Comparison of ENCODE assay signal across 7 cellular contexts in the genomic region with DNA sequence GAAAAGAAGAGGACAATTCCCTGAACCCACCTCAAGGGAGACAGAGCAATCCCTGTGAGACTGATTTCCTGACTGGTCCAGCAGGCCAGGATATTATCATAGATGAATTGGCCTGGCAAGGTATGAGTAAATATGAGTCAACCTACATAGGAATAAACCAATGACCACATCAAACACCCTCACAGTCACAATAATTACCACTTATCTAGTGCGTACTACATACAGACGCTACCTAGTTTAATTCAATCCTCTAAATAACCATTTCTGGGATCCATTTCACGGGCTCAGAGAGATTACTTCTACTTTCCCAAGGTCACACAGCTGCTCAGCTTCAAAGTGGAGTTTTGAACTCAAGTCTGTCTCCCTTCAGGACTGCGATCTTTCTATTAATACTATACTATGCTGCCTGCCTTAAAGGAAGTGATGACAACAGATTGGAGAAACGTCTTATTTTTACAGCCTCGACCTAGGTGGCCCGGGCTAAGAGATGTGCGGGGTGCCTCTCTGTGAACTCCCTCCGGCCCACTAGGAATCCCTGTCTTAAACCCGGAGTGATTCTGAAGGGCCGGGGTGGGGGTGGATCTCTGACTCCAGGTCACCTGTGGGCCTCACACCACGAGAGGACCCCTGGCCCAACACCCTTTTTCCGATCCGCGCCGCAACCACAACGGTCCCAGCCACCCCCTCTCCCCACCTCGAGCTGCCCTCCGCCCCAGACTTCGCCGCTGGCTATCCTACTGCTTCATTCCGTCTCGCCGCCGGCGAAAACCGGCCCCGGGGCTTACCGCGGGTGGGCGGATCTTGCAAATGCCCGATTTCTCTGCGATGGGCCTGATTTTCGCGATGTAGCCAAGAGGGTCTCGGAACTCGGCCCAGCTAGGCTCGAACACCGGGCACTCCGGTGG. TPM values are rescaled to one million over a fixed set of nuclear protein-coding genes. Genes with fewer than 3 reads are reported as not detected.
DNase-seq lines count a peak whose midpoint lies in the region; ATAC-seq and TF ChIP-seq lines count a peak whose summit lies in the region.

No MANE protein-coding gene starts in this region.

- 3% methylated on average over 37 of the region's 40 CpGs for WGBS in HUES64
- WGBS in ovary, 3 donors: 0 to 1% (median 0%) methylated on average over 35 to 40 of the region's 40 CpGs

- DNase-seq in activated effector memory CD4-positive, alpha-beta T cell treated with Interleukin-2 at 50 U/mL for 16 hours: peak; percentile 3
- peak; percentile 33 to 60 for DNase-seq in foreskin fibroblast
- peak in 1 of 5 donors; percentile 32 for DNase-seq in ovary
- no peak for DNase-seq in NCI-H2227 treated with DMSO at 0.1 percent for 48 hours (lab: John Stamatoyannopoulos, UW)
- DNase-seq in putamen (ENCODE audit: low spot score): no peak

- H3K27ac ChIP-seq in HUES64 (ENCODE audit: low read depth, low read length) (peak overlapping the region; percentile 97), ovary (peak overlapping the region; percentile 75 to 83)

- H3K27me3 ChIP-seq in HUES64 (ENCODE audit: insufficient read depth, low read length) (no peaks in the 10 kb centered on the region), ovary (no peaks in the 10 kb centered on the region)

- H3K4me3 ChIP-seq in HUES64 (ENCODE audit: low read length) (peak overlapping the region; percentile 96), foreskin fibroblast (ENCODE audit: low read depth in 1 of 2, low read length in 2 of 2) (peak overlapping the region; percentile 71 to 80), ovary (peak overlapping the region; percentile 53)

- intact Hi-C loops in ovary (cut with DNase I): loop anchor here in 1 of 4 donors (10.0 kb wide), 1 partner anchor 201 kb away; a partner anchor contains a TSS

- peaks cover 31% of the 10 kb centered on the region for H3K36me3 ChIP-seq in HUES64 (ENCODE audit: insufficient read depth, low read length)
- no peaks in the 10 kb centered on the region for H3K36me3 ChIP-seq in ovary

- TF ChIP-seq POLR2A in ovary (IDR thresholded peaks at IDR 0.05): no peak

- H3K4me1 ChIP-seq in HUES64 (ENCODE audit: insufficient read depth, low read length) (peaks cover 11% of the 10 kb centered on the region), ovary (ENCODE audit: insufficient read depth) (peaks cover 18% of the 10 kb centered on the region)

- TF ChIP-seq EP300 in ovary (IDR thresholded peaks at IDR 0.05): no peak

- peak; percentile 0 for ATAC-seq in GM18502 (IDR thresholded peaks at IDR 0.05; ENCODE audit: poor library complexity, unreplicated experiment)

- peak overlapping the region; percentile 99 for H3K9ac ChIP-seq in HUES64 (ENCODE audit: low read depth, low read length)

- TF ChIP-seq CTCF in foreskin fibroblast (IDR thresholded peaks at IDR 0.05; ENCODE audit: low read depth, low read length): no peak
- no peak for TF ChIP-seq CTCF in ovary (IDR thresholded peaks at IDR 0.05)

- H3K9me3 ChIP-seq in HUES64 (ENCODE audit: insufficient read depth, low read depth, low read length) (no peaks in the 10 kb centered on the region), ovary (no peaks in the 10 kb centered on the region)

RNA-seq across cellular contexts. Expression of a gene that starts 0.8 kb away (rescaled TPM):
- 44.3 TPM for polyA plus RNA-seq in HUES64 (2013, experiment 1 of 2)
- polyA plus RNA-seq in HUES64 (2013, experiment 2 of 2): 42.0 TPM
- total RNA-seq in ovary: 100 to 1,000 TPM in 2 of 7 donors, 10 to 100 TPM in 5; 76.7 to 121 (median 98.7) TPM
- 10 to 100 TPM; 41.4 to 74.8 TPM for polyA plus RNA-seq in ovary

RNA-seq across cellular contexts. Expression of a gene that starts 57.2 kb away (rescaled TPM):
- 11.6 TPM for polyA plus RNA-seq in HUES64 (2013, experiment 1 of 2)
- polyA plus RNA-seq in HUES64 (2013, experiment 2 of 2): 13.7 TPM
- total RNA-seq in ovary: 10 to 100 TPM in 6 of 7 donors, 1 to 10 TPM in 1; 9.7 to 20.1 (median 12.4) TPM
- 1 to 10 TPM; 8.2 to 8.7 TPM for polyA plus RNA-seq in ovary

Comparison
In these comparisons a context has a peak if more than half of its experiments do, and no peak if none do; other contexts are left out.
1. DNase-seq: peak in activated effector memory CD4-positive, alpha-beta T cell treated with Interleukin-2 at 50 U/mL for 16 hours (single experiment) and foreskin fibroblast (2 of 2); none in NCI-H2227 treated with DMSO at 0.1 percent for 48 hours (single experiment) and putamen (single experiment).
2. Peak in every context shown above with its lines, with median percentiles within 50 percentile points of each other: H3K4me3 ChIP-seq.